Comparison of ENCODE assay signal across 1 cellular context in the genomic region with DNA sequence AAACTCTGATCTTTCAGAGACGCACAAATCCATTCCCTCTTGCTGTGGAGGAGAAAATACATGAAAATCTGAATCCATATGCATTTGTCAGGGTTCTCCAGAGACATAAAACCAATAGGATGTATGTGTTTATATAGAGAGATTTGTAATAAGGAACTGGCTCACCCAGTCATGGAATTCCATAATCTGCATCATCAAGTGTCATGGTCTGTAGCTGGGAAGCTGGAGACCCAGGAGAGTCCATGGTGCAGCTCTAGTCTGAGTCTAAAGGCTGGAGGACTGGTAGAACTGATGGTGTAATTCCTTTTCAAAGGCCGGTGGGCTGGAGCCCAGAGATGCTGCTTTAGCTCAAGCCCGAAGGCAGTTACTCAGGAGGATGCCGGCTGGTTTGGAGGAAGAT.
TF ChIP-seq lines count a peak whose summit lies in the region.

No MANE protein-coding gene starts in this region.

TF ChIP-seq in HCT116, 20 proteins besides CTCF, POLR2A, EP300 and RAD21 (continued from another document):
- TF ChIP-seq, protein P1, sequence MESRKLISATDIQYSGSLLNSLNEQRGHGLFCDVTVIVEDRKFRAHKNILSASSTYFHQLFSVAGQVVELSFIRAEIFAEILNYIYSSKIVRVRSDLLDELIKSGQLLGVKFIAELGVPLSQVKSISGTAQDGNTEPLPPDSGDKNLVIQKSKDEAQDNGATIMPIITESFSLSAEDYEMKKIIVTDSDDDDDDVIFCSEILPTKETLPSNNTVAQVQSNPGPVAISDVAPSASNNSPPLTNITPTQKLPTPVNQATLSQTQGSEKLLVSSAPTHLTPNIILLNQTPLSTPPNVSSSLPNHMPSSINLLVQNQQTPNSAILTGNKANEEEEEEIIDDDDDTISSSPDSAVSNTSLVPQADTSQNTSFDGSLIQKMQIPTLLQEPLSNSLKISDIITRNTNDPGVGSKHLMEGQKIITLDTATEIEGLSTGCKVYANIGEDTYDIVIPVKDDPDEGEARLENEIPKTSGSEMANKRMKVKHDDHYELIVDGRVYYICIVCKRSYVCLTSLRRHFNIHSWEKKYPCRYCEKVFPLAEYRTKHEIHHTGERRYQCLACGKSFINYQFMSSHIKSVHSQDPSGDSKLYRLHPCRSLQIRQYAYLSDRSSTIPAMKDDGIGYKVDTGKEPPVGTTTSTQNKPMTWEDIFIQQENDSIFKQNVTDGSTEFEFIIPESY (IDR thresholded peaks at IDR 0.05; ENCODE audit: extremely low read depth, insufficient replicate concordance, low read length): no peak
- TF ChIP-seq YY1 (IDR thresholded peaks at IDR 0.05; ENCODE audit: extremely low read depth, insufficient replicate concordance, low read depth, low read length) (no peak), POLR2AphosphoS5 (IDR thresholded peaks at IDR 0.05; ENCODE audit: low read depth, low read length) (no peak), SRF (IDR thresholded peaks at IDR 0.05; ENCODE audit: low read depth) (no peak)
- TF ChIP-seq, protein P2, sequence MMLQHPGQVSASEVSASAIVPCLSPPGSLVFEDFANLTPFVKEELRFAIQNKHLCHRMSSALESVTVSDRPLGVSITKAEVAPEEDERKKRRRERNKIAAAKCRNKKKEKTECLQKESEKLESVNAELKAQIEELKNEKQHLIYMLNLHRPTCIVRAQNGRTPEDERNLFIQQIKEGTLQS (IDR thresholded peaks at IDR 0.05): no peak
